In the genomic region with DNA sequence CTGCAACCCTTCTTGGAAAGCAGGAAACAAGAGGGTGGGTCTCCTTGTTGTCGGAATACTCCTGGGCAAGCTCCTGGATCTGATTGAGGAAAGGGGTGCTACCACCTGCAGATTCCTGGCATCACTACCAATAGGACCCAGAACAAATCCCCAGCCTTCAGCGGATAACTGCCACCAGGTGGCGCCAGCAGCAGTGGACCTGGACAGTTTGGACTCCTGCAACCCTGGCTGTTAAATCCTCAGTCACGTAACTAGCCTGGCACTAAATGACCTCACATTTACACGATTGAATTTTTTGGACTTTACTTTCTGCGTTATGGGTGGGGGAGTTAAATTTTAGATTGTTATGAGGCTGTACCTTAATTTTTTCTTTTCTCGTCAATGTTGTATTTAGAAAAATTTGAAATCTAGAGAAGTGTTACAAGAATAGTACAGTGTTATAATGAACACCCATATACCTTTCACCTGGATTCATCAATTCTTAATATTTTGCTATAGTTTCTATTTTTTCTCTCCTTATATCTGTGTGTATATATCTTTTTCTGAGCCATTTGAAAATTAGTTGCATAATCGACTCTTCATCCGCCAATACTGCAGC, we compare ENCODE assay signal across 8 cellular contexts.
DNase-seq lines count a peak whose midpoint lies in the region; ATAC-seq and TF ChIP-seq lines count a peak whose summit lies in the region.

No MANE protein-coding gene starts in this region.

- in situ Hi-C loops in T47D (cut with HindIII; ENCODE audit: low pct_unique_long_range_greater_than_20kb, low sequenced_read_pairs): no loop called here

- TF ChIP-seq CTCF in 22Rv1 (IDR thresholded peaks at IDR 0.05) (peak; percentile 100), GM12875 (IDR thresholded peaks at IDR 0.05; ENCODE audit: borderline replicate concordance, insufficient read depth, low read depth, low read length) (peak; percentile 91)

- ATAC-seq in HG02763 (IDR thresholded peaks at IDR 0.05; ENCODE audit: unreplicated experiment): peak; percentile 75

- H3K27ac ChIP-seq in 22Rv1: no peak overlapping the region

- peak; percentile 44 for DNase-seq in NCI-H128 (lab: John Stamatoyannopoulos, UW; ENCODE audit: unreplicated experiment)
- peak; percentile 57 for DNase-seq in SW480 (ENCODE audit: low spot score)
- peak; percentile 79 to 87 for DNase-seq in T47D (ENCODE audit: low read depth in 1 of 2, low spot score in 1 of 2)
- peak; percentile 85 for DNase-seq in left kidney (ENCODE audit: low read depth, low spot score)
- DNase-seq in stimulated activated CD4-positive, alpha-beta T cell treated with anti-CD3 and anti-CD28 coated beads, TNF-alpha, amount 100 ng/mL, for 48 hours (ENCODE audit: low read depth in 3 of 3): peak; percentile 21 to 46 (median 31)

- H3K4me3 ChIP-seq in GM12875 (ENCODE audit: low read depth, low read length): no peak overlapping the region

Comparison
In these comparisons a context has a peak if more than half of its experiments do, and no peak if none do; other contexts are left out.
1. DNase-seq: peak in every context shown above with its lines; median percentile 85 in left kidney; 83 in T47D; 57 in SW480; 44 in NCI-H128; 31 in stimulated activated CD4-positive, alpha-beta T cell treated with anti-CD3 and anti-CD28 coated beads, TNF-alpha, amount 100 ng/mL, for 48 hours.